16 cellular contexts compared by ENCODE assay signal in the genomic region with DNA sequence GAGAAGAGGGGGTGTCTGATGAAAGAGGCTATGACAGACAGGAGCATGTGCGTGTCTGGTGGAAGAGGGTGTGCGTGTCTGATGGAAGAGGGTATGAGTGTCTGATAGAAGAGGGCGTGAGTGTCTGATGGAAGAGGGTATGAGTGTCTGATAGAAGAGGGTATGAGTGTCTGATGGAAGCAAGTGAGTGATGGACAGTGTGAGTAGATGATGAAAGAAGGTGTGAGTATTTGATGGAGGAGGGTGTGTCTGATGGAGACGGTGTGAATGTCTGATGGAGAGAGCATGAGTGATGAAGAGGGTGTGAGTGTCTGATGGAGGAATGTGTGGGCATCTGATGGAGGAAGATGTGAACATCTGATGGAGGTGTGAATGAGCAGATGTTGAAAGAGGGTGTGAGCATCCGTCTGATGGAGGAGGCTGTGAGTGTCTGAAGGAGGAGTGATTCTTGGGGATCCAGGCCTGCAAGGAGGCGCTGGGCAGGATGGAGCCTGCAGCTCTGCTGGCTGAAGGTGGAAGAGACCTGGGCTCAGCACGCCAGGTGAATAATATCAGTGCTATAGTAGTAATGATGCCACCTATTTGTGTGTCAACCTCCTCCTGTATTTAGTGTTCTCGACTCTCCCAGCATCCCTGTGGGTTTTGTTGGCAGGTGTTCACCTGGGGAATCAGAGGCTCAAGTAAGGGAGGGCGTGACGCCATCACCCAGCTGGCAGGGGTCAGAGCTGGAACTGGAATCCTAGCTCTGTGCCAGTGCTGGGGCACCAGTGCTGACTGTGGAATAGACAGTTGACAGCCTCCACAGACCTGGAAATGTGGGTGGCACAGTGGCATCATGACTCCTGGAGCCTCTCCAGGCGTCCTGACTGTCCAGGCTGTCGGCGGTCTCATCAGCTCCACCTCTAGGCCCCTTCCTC.
DNase-seq lines count a peak whose midpoint lies in the region; ATAC-seq and TF ChIP-seq lines count a peak whose summit lies in the region.
"Had no signal": no experiment of that assay in that cellular context is flagged by ENCODE, and none has a peak within 500 bp of the region (broad histone marks: within the 10 kb centered on the region; RNA-seq: fewer than 3 reads in every experiment).

No MANE protein-coding gene starts in this region.

- H3K27ac ChIP-seq in esophagus squamous epithelium = no peak overlapping the region

- peaks cover 0 to 22% (median 0%) of the 10 kb centered on the region in 3 donors for H3K4me1 ChIP-seq in esophagus squamous epithelium
- H3K4me1 ChIP-seq: BE2C had no signal

- H3K36me3 ChIP-seq in esophagus squamous epithelium = no peaks in the 10 kb centered on the region
- H3K36me3 ChIP-seq: BE2C had no signal

- DNase-seq in 8988T (peak; percentile 22), DMS53 treated with DMSO at 0.1 percent for 48 hours (lab: John Stamatoyannopoulos, UW; ENCODE audit: unreplicated experiment) (peak; percentile 92), NCI-H510A treated with DMSO at 0.1 percent for 48 hours (lab: John Stamatoyannopoulos, UW) (peak; percentile 72), glutamatergic neuron (no peak), HuH-7 (ENCODE audit: low spot score) (no peak), esophagus squamous epithelium (lab: John Stamatoyannopoulos, UW) (no peak)
- DNase-seq in stimulated activated CD4-positive, alpha-beta T cell treated with anti-CD3 and anti-CD28 coated beads, Interleukin-4, amount 100 ng/mL, for 4 hours = no peak
- DNase-seq: activated CD4-positive, alpha-beta T cell treated with anti-CD3 and anti-CD28 coated beads, Interleukin-2, amount 50 U/mL, for 1 hour; activated gamma-delta T cell; BE2C; effector memory CD4-positive, alpha-beta T cell; naive thymus-derived CD4-positive, alpha-beta T cell; stimulated activated CD4-positive, alpha-beta T cell treated with anti-CD3 and anti-CD28 coated beads, Interleukin-4, amount 100 ng/mL, for 24 hours; T-helper 2 cell had no signal

- TF ChIP-seq CTCF in glutamatergic neuron (IDR thresholded peaks at IDR 0.05; ENCODE audit: partially characterized antibody, unreplicated experiment) (no peak), esophagus squamous epithelium (IDR thresholded peaks at IDR 0.05) (no peak)

- no peaks in the 10 kb centered on the region for H3K27me3 ChIP-seq in esophagus squamous epithelium
- H3K27me3 ChIP-seq: BE2C had no signal

- peaks cover 38% of the 10 kb centered on the region for H3K4me1 Mint-ChIP-seq in glutamatergic neuron (ENCODE audit: low read depth, unreplicated experiment)
- H3K4me1 Mint-ChIP-seq: naive thymus-derived CD4-positive, alpha-beta T cell; stimulated activated memory B cell treated with anti-CD40 and anti-IgM and Interleukin-4, amounts not matched to agents 10 μg/mL and 1 μg/mL and 100 μg/mL, for 72 hours had no signal

- H3K27me3 Mint-ChIP-seq in glutamatergic neuron (ENCODE audit: unreplicated experiment) = peaks cover 17% of the 10 kb centered on the region

- peaks cover 3% of the 10 kb centered on the region for H3K36me3 Mint-ChIP-seq in glutamatergic neuron (ENCODE audit: unreplicated experiment)
- H3K36me3 Mint-ChIP-seq: naive thymus-derived CD4-positive, alpha-beta T cell; stimulated activated memory B cell treated with anti-CD40 and anti-IgM and Interleukin-4, amounts not matched to agents 10 μg/mL and 1 μg/mL and 100 μg/mL, for 72 hours had no signal

- no peak overlapping the region for H3K4me3 ChIP-seq in esophagus squamous epithelium

- intact Hi-C loops in esophagus squamous epithelium (cut with DNase I) = no loop called here

- WGBS in esophagus squamous epithelium, 2 donors = 57 to 67% methylated on average over 8 to 12 of the region's 13 CpGs

- ATAC-seq in GM18870 (IDR thresholded peaks at IDR 0.05; ENCODE audit: unreplicated experiment) = no peak
- ATAC-seq: naive thymus-derived CD4-positive, alpha-beta T cell; stimulated activated memory B cell treated with anti-CD40 and anti-IgM and Interleukin-4, amounts not matched to agents 10 μg/mL and 1 μg/mL and 100 μg/mL, for 72 hours had no signal

- no peaks in the 10 kb centered on the region for H3K9me3 ChIP-seq in esophagus squamous epithelium
- H3K9me3 ChIP-seq: BE2C had no signal

- H3K4me3 Mint-ChIP-seq in glutamatergic neuron (ENCODE audit: unreplicated experiment) = peak overlapping the region; percentile 4
- H3K4me3 Mint-ChIP-seq: naive thymus-derived CD4-positive, alpha-beta T cell; stimulated activated memory B cell treated with anti-CD40 and anti-IgM and Interleukin-4, amounts not matched to agents 10 μg/mL and 1 μg/mL and 100 μg/mL, for 72 hours had no signal

- H3K9me3 Mint-ChIP-seq in glutamatergic neuron (ENCODE audit: unreplicated experiment) = peaks cover 12% of the 10 kb centered on the region

- peak overlapping the region; percentile 5 for H3K27ac Mint-ChIP-seq in glutamatergic neuron (ENCODE audit: unreplicated experiment)
- H3K27ac Mint-ChIP-seq: naive thymus-derived CD4-positive, alpha-beta T cell; stimulated activated memory B cell treated with anti-CD40 and anti-IgM and Interleukin-4, amounts not matched to agents 10 μg/mL and 1 μg/mL and 100 μg/mL, for 72 hours had no signal

- no peak for TF ChIP-seq POLR2A in esophagus squamous epithelium (IDR thresholded peaks at IDR 0.05)

Comparison
In these comparisons a context has a peak if more than half of its experiments do, and no peak if none do; other contexts are left out.
1. DNase-seq: peak in 8988T (single experiment), DMS53 treated with DMSO at 0.1 percent for 48 hours (single experiment) and NCI-H510A treated with DMSO at 0.1 percent for 48 hours (single experiment); none in glutamatergic neuron (single experiment), stimulated activated CD4-positive, alpha-beta T cell treated with anti-CD3 and anti-CD28 coated beads, Interleukin-4, amount 100 ng/mL, for 4 hours (0 of 2), HuH-7 (single experiment) and esophagus squamous epithelium (single experiment).